16 cellular contexts compared by ENCODE assay signal in genomic region chr5:68299105-68299504, GRCh38.
DNase-seq lines count a peak whose midpoint lies in the region; ATAC-seq and TF ChIP-seq lines count a peak whose summit lies in the region.
"Had no signal": no experiment of that assay in that cellular context is flagged by ENCODE, and none has a peak within 500 bp of the region (broad histone marks: within the 10 kb centered on the region; RNA-seq: fewer than 3 reads in every experiment).

No MANE protein-coding gene starts in this region.

- H3K4me1 Mint-ChIP-seq in CD4-positive, alpha-beta T cell (ENCODE audit: low read depth) = peaks cover 11% of the 10 kb centered on the region
- peaks cover 21 to 37% of the 10 kb centered on the region in 2 donors for H3K4me1 Mint-ChIP-seq in immature natural killer cell
- H3K4me1 Mint-ChIP-seq in progenitor cell of endocrine pancreas (ENCODE audit: low read depth) = peaks cover 14% of the 10 kb centered on the region
- H3K4me1 Mint-ChIP-seq: B cell had no signal

- H3K4me1 ChIP-seq in A673 (ENCODE audit: insufficient read depth, low read length, poor library complexity, severe bottlenecking) (peaks cover 3% of the 10 kb centered on the region), mucosa of descending colon (ENCODE audit: low read depth) (no peaks in the 10 kb centered on the region)
- H3K4me1 ChIP-seq: SJSA1 had no signal

- ATAC-seq in CD4-positive, alpha-beta T cell (ENCODE audit: poor library complexity) = no peak
- ATAC-seq in HG03460 (IDR thresholded peaks at IDR 0.05; ENCODE audit: unreplicated experiment) (no peak), mucosa of descending colon (no peak)

- no peak for DNase-seq in A673 (ENCODE audit: low spot score)
- DNase-seq in CD4-positive, alpha-beta T cell = no peak
- DNase-seq in immature natural killer cell = no peak
- no peak for DNase-seq in progenitor cell of endocrine pancreas (ENCODE audit: low spot score, unreplicated experiment)
- DNase-seq in mucosa of descending colon = no peak
- DNase-seq in NCI-H510A treated with DMSO at 0.1 percent for 48 hours (lab: John Stamatoyannopoulos, UW) = no peak
- DNase-seq: Calu3; CD4-positive, alpha-beta memory T cell; GM23248; HCEC 1CT; KG1; NCI-H1436 treated with DMSO at 0.1 percent for 48 hours; NCI-H524 had no signal

- POLR2A ChIA-PET in A673 (lab: Charles Lee; ENCODE audit: low non-redundant PET) = interaction anchor here (0.6 kb wide), 1 partner anchor 777 kb away, joined by 3 read pairs; no protein-coding TSS in a partner anchor
- POLR2A ChIA-PET in CD4-positive, alpha-beta T cell (lab: Charles Lee) = no interaction called here

- TF ChIP-seq CTCF in A673 (conservative IDR thresholded peaks at IDR 0.05; ENCODE audit: low read depth, low read length) = no peak
- TF ChIP-seq CTCF in CD4-positive, alpha-beta T cell (IDR thresholded peaks at IDR 0.05) = no peak
- no peak for TF ChIP-seq CTCF in progenitor cell of endocrine pancreas (IDR thresholded peaks at IDR 0.05; ENCODE audit: unreplicated experiment)
- TF ChIP-seq CTCF in mucosa of descending colon (IDR thresholded peaks at IDR 0.05) = no peak

- intact Hi-C loops in A673 (cut with micrococcal nuclease; ENCODE audit: unreplicated experiment) = no loop called here
- intact Hi-C loops in CD4-positive, alpha-beta T cell (cut with DNase I, micrococcal nuclease) = no loop called here
- intact Hi-C loops in mucosa of descending colon (cut with DNase I, micrococcal nuclease) = loop anchor here in 1 of 2 donors (5.0 kb wide), 1 partner anchor 663 kb away; no protein-coding TSS in a partner anchor

- peaks cover 52% of the 10 kb centered on the region for H3K36me3 ChIP-seq in A673 (ENCODE audit: insufficient read depth, low read length, poor library complexity, severe bottlenecking)
- H3K36me3 ChIP-seq in mucosa of descending colon (ENCODE audit: low read depth) = no peaks in the 10 kb centered on the region

- CTCF ChIA-PET in A673 (lab: Charles Lee) = no interaction called here
- CTCF ChIA-PET in CD4-positive, alpha-beta T cell (lab: Charles Lee) = interaction anchor here (3.4 kb wide), 1 partner anchor 12 kb away, joined by 16 read pairs; no protein-coding TSS in a partner anchor

- peaks cover 80% of the 10 kb centered on the region for H3K36me3 Mint-ChIP-seq in CD4-positive, alpha-beta T cell (ENCODE audit: low read depth)
- peaks cover 23 to 56% (median 51%) of the 10 kb centered on the region in 3 donors for H3K36me3 Mint-ChIP-seq in immature natural killer cell
- H3K36me3 Mint-ChIP-seq in progenitor cell of endocrine pancreas (ENCODE audit: insufficient read depth) = peaks cover 53% of the 10 kb centered on the region

- no peak overlapping the region for H3K4me3 Mint-ChIP-seq in CD4-positive, alpha-beta T cell
- H3K4me3 Mint-ChIP-seq in immature natural killer cell = no peak overlapping the region
- no peak overlapping the region for H3K4me3 Mint-ChIP-seq in progenitor cell of endocrine pancreas (ENCODE audit: low read depth)
- H3K4me3 Mint-ChIP-seq: B cell; CD4-positive, alpha-beta memory T cell had no signal

- H3K27ac ChIP-seq in A673 (ENCODE audit: low read depth, low read length, poor library complexity, severe bottlenecking) = no peak overlapping the region
- no peak overlapping the region for H3K27ac ChIP-seq in CD4-positive, alpha-beta T cell (ENCODE audit: low read depth, low read length)
- H3K27ac ChIP-seq: GM23248, SJSA1 had no signal

- no peak overlapping the region for H3K4me3 ChIP-seq in A673 (ENCODE audit: low read depth, low read length, poor library complexity, severe bottlenecking)
- H3K4me3 ChIP-seq in mucosa of descending colon = no peak overlapping the region
- H3K4me3 ChIP-seq: GM23248, SJSA1 had no signal

- H3K27me3 ChIP-seq in A673 (replicated peaks; ENCODE audit: insufficient read depth, low read depth, low read length, poor library complexity) = no peaks in the 10 kb centered on the region
- H3K27me3 ChIP-seq in CD4-positive, alpha-beta T cell (ENCODE audit: control insufficient read depth, insufficient read depth, low read length) = no peaks in the 10 kb centered on the region
- H3K27me3 ChIP-seq: SJSA1 had no signal

- H3K27ac Mint-ChIP-seq in CD4-positive, alpha-beta T cell = peak overlapping the region; percentile 19
- H3K27ac Mint-ChIP-seq in immature natural killer cell = peak overlapping the region in 4 of 6 donors; percentile 1 to 39 (median 23)
- H3K27ac Mint-ChIP-seq in progenitor cell of endocrine pancreas = peak overlapping the region; percentile 19
- H3K27ac Mint-ChIP-seq: B cell had no signal

- H3K27me3 Mint-ChIP-seq in CD4-positive, alpha-beta T cell = no peaks in the 10 kb centered on the region
- H3K27me3 Mint-ChIP-seq in immature natural killer cell (ENCODE audit: low read depth in 3 of 3) (peaks cover 2 to 6% (median 3%) of the 10 kb centered on the region in 3 donors), progenitor cell of endocrine pancreas (no peaks in the 10 kb centered on the region)
- H3K27me3 Mint-ChIP-seq: B cell; CD4-positive, alpha-beta memory T cell had no signal

- no peaks in the 10 kb centered on the region for H3K9me3 Mint-ChIP-seq in CD4-positive, alpha-beta T cell
- H3K9me3 Mint-ChIP-seq in immature natural killer cell (no peaks in the 10 kb centered on the region), progenitor cell of endocrine pancreas (ENCODE audit: low read depth) (no peaks in the 10 kb centered on the region)

- BruUV-seq in A673 (replicated peaks; lab: Mats Ljungman, UMichigan) = TSS peak; percentile 19

- H3K9me3 ChIP-seq in A673 (ENCODE audit: low read depth, low read length, poor library complexity, severe bottlenecking) (no peaks in the 10 kb centered on the region), mucosa of descending colon (no peaks in the 10 kb centered on the region)
- no peaks in the 10 kb centered on the region for H3K9me3 ChIP-seq in CD4-positive, alpha-beta T cell (ENCODE audit: control insufficient read depth, low read length)
- H3K9me3 ChIP-seq: SJSA1 had no signal
